16 cellular contexts compared by ENCODE assay signal in the genomic region with DNA sequence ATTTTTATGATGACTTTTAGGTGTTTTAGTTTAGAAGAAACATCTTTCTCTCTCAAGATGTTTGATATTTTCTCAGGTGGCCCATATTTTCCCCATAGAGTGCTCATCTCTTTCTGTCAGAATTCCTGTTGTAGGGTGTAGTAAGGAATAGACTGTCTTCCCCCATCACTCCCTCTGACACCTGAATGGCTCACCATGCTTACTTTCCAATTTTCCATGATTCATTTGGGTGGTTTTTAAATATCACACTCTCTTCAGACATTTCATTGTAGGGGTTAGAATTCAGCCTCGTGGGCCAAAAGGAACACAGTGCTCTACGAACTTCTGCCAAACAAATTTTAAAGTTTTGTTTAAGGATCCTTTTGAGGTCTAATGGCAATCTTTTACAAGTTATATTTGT. TPM values are rescaled to one million over a fixed set of nuclear protein-coding genes. Genes with fewer than 3 reads are reported as not detected.
"Had no signal": no experiment of that assay in that cellular context is flagged by ENCODE, and none has a peak within 500 bp of the region (broad histone marks: within the 10 kb centered on the region; RNA-seq: fewer than 3 reads in every experiment).

No MANE protein-coding gene starts in this region.

- H3K9me3 ChIP-seq: mucosa of descending colon, testis had no signal

- H3K36me3 ChIP-seq: cardiac muscle cell had no signal

- ATAC-seq: naive thymus-derived CD8-positive, alpha-beta T cell; stimulated activated naive CD8-positive, alpha-beta T cell treated with anti-CD3 and anti-CD28 coated beads, Interleukin-15, amount 100 ng/mL, for 72 hours; T-cell had no signal

- H3K27me3 ChIP-seq: cardiac muscle cell, testis had no signal

- DNase-seq: activated CD4-positive, alpha-beta memory T cell treated with anti-CD3 and anti-CD28 coated beads for 36 hours; activated gamma-delta T cell treated with Interleukin-2 at 50 U/mL for 16 hours; activated naive CD8-positive, alpha-beta T cell treated with anti-CD3 and anti-CD28 coated beads for 36 hours; activated T-cell treated with anti-CD3 and anti-CD28 coated beads, Interleukin-2, amount 50 U/mL, for 72 hours; anterior cingulate cortex; mucosa of descending colon; naive thymus-derived CD8-positive, alpha-beta T cell; stimulated activated CD4-positive, alpha-beta T cell treated with anti-CD3 and anti-CD28 coated beads, Interleukin-15, amount 100 ng/mL, for 24 hours; stimulated activated CD4-positive, alpha-beta T cell treated with anti-CD3 and anti-CD28 coated beads, Interleukin-4, amount 100 ng/mL, for 4 hours; stimulated activated naive CD8-positive, alpha-beta T cell treated with anti-CD3 and anti-CD28 coated beads, Interleukin-15, amount 100 ng/mL, for 72 hours; T-cell; T1000; testis had no signal

- H3K4me3 ChIP-seq: cardiac muscle cell, lung, mucosa of descending colon, testis had no signal

- H3K27ac ChIP-seq: cardiac muscle cell, testis, VCaP had no signal

- H3K4me1 ChIP-seq: testis had no signal

RNA-seq across cellular contexts. Expression of gene GIPC2, which starts 24.0 kb away (rescaled TPM):
- polyA plus RNA-seq: cardiac muscle cell had no signal
